23 cellular contexts compared by ENCODE assay signal in the genomic region with DNA sequence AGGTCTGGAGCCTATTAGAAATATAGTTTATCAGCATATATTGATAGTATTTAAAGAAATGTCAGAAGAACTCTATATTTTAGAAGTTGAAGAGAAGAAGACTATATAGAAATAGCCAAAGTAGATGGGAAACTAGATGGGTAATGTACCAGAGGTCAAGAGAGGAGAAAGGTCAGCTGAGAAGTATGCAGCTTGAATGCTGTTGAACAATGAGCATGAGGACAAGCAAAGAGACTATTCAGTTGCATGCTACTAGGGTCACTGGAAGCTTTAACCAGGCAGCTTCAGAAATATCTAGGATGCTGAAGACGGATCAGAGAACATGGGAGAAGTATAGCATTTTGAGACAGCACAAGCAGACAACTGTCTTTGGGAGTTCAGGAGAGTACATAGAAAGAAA.
"Had no signal": no experiment of that assay in that cellular context is flagged by ENCODE, and none has a peak within 500 bp of the region (broad histone marks: within the 10 kb centered on the region; RNA-seq: fewer than 3 reads in every experiment).

No MANE protein-coding gene starts in this region.

- H3K9me3 ChIP-seq: SK-N-SH had no signal

- H3K9me3 Mint-ChIP-seq: IgD-negative memory B cell had no signal

- DNase-seq: KBM-7; NCI-H1092; NCI-H1105 treated with DMSO at 0.1 percent for 48 hours; NCI-H1417 treated with DMSO at 0.1 percent for 48 hours; NCI-H146; NCI-H1694 treated with DMSO at 0.1 percent for 48 hours; NCI-H1930; NCI-H2081 treated with DMSO at 0.1 percent for 48 hours; NCI-H2171; NCI-H226; NCI-H446; NCI-H510A; NCI-H524 treated with DMSO at 0.1 percent for 48 hours; NCI-H69; NCI-H774; NK-92 treated with Interleukin-12 subunit alpha and Interleukin-12 subunit beta, amount 100 ng/mL, for 24 hours; PC-3; SHP77; SK-N-SH; SW 1271 had no signal

- H3K4me3 Mint-ChIP-seq: IgD-negative memory B cell had no signal

- H3K9ac ChIP-seq: SK-N-SH had no signal

- H3K27ac ChIP-seq: RWPE1 had no signal

- H3K27me3 Mint-ChIP-seq: IgD-negative memory B cell had no signal

- ATAC-seq: Panc1, PC-3 had no signal

- H3K36me3 Mint-ChIP-seq: IgD-negative memory B cell had no signal

- H3K4me2 ChIP-seq: SK-N-SH had no signal
